In the genomic region with DNA sequence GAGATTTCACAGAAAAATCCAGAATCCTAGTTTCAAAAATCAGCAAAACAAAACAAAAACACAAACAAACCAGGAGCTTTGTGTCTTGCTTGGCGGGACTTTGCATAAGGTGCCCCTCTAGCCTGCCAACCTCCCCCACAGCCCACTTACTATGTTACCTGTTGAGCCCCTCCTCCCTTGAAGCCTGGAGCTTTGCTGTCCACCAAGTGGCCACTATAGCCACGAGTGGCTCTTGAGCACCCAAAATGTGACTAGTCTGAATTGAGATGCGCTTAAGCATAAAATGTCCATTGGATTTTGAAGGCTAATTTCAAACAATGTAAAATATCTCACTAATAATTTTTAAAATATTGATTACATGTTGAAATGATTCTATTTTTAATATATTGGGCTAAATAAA, we compare ENCODE assay signal across 23 cellular contexts. TPM values are rescaled to one million over a fixed set of nuclear protein-coding genes. Genes with fewer than 3 reads are reported as not detected.
DNase-seq lines count a peak whose midpoint lies in the region; ATAC-seq, FAIRE-seq and TF ChIP-seq lines count a peak whose summit lies in the region.
"Had no signal": no experiment of that assay in that cellular context is flagged by ENCODE, and none has a peak within 500 bp of the region (broad histone marks: within the 10 kb centered on the region; RNA-seq: fewer than 3 reads in every experiment).

No MANE protein-coding gene starts in this region.

- H3K4ac ChIP-seq in H9 (ENCODE audit: low read depth, low read length): no peak overlapping the region

- H3K27me3 ChIP-seq in H9 (ENCODE audit: insufficient read depth, low read length) (no peaks in the 10 kb centered on the region), osteoblast (ENCODE audit: insufficient read depth, low read length) (no peaks in the 10 kb centered on the region)

- no peak overlapping the region for H4K8ac ChIP-seq in H9 (replicated peaks; ENCODE audit: insufficient read length, low read depth, low read length)

- no peak overlapping the region for H3K56ac ChIP-seq in H9 (ENCODE audit: insufficient read length, low read depth, low read length)

- no peak overlapping the region for H4K5ac ChIP-seq in H9 (ENCODE audit: insufficient read length, low read depth, low read length)

- H4K91ac ChIP-seq in H9 (ENCODE audit: insufficient read length, low read depth, low read length): no peak overlapping the region

- no peak overlapping the region for H3K4me3 Mint-ChIP-seq in H9
- no peak overlapping the region for H3K4me3 Mint-ChIP-seq in stimulated activated effector memory CD8-positive, alpha-beta T cell treated with anti-CD3 and anti-CD28 coated beads, Interleukin-12 subunit alpha, Interleukin-12 subunit beta, amount 100 ng/mL, for 72 hours
- H3K4me3 Mint-ChIP-seq: CD4-positive, alpha-beta memory T cell; HFFc6 had no signal

- H3K79me2 ChIP-seq in H9 (ENCODE audit: insufficient read depth, low read length) (no peaks in the 10 kb centered on the region), osteoblast (ENCODE audit: insufficient read depth, low read length) (no peaks in the 10 kb centered on the region)

- no peak overlapping the region for H2AK5ac ChIP-seq in H9 (ENCODE audit: insufficient read length, low read length)

- H3K9me3 ChIP-seq in H9 (ENCODE audit: control insufficient read depth, low read depth, low read length): no peaks in the 10 kb centered on the region
- H3K9me3 ChIP-seq in osteoblast (ENCODE audit: low read depth, low read length): no peaks in the 10 kb centered on the region

- no peak overlapping the region for H2BK120ac ChIP-seq in H9 (ENCODE audit: low read depth, low read length, poor library complexity, severe bottlenecking)

- peak; percentile 57 for FAIRE-seq in G401.6 (lab: Jason Lieb, UNC)
- FAIRE-seq: GM12891, GM18507, H1 had no signal

- WGBS in H9 (ENCODE audit: extremely low coverage, insufficient read length, low lambda C conversion rate): no CpG with 5 or more reads among the region's 3 CpGs

- no peak overlapping the region for H3K27ac Mint-ChIP-seq in H9
- peak overlapping the region; percentile 10 for H3K27ac Mint-ChIP-seq in stimulated activated effector memory CD8-positive, alpha-beta T cell treated with anti-CD3 and anti-CD28 coated beads, Interleukin-12 subunit alpha, Interleukin-12 subunit beta, amount 100 ng/mL, for 72 hours
- H3K27ac Mint-ChIP-seq: CD4-positive, alpha-beta memory T cell; HFFc6 had no signal

- H3K27ac ChIP-seq in H9 (ENCODE audit: insufficient read length, low read depth, low read length) (no peak overlapping the region), osteoblast (ENCODE audit: low read depth, low read length) (no peak overlapping the region)
- H3K27ac ChIP-seq: GM23248 had no signal

- H2BK20ac ChIP-seq in H9 (ENCODE audit: low read depth, low read length, poor library complexity, severe bottlenecking): no peak overlapping the region

- H3K9me3 Mint-ChIP-seq in H9: no peaks in the 10 kb centered on the region; a peak in 1 of 5 replicates
- no peaks in the 10 kb centered on the region for H3K9me3 Mint-ChIP-seq in stimulated activated effector memory CD8-positive, alpha-beta T cell treated with anti-CD3 and anti-CD28 coated beads, Interleukin-12 subunit alpha, Interleukin-12 subunit beta, amount 100 ng/mL, for 72 hours
- H3K9me3 Mint-ChIP-seq: CD4-positive, alpha-beta memory T cell; HFFc6 had no signal

- DNase-seq in H9 (peak; percentile 17), osteoblast (ENCODE audit: insufficient read length, low spot score, missing footprints) (peak; percentile 48), posterior vena cava (ENCODE audit: low spot score) (no peak), DMS 273 treated with DMSO at 0.1 percent for 48 hours (lab: John Stamatoyannopoulos, UW) (no peak)
- no peak for DNase-seq in stimulated activated effector memory CD8-positive, alpha-beta T cell treated with anti-CD3 and anti-CD28 coated beads, Interleukin-12 subunit alpha, Interleukin-12 subunit beta, amount 100 ng/mL, for 72 hours (ENCODE audit: low spot score in 2 of 2)
- DNase-seq: C1 segment of cervical spinal cord; Calu3; CD4-positive, alpha-beta memory T cell; COR-L47; DMS79; EL; GF-D8; GM23248; H7; HFFc6 had no signal

- H3K4me3 ChIP-seq in osteoblast (ENCODE audit: insufficient read depth, low read length): no peak overlapping the region
- H3K4me3 ChIP-seq: GM23248 had no signal

- H3T11ph ChIP-seq in H9 (ENCODE audit: low read length): no peak overlapping the region

- no peak overlapping the region for H3K18ac ChIP-seq in H9 (ENCODE audit: insufficient read length, low read depth, low read length)

- no peak overlapping the region for H2BK15ac ChIP-seq in H9 (ENCODE audit: low read depth, low read length)

- H2BK12ac ChIP-seq in H9 (ENCODE audit: insufficient read length, low read depth, low read length): no peak overlapping the region

- no peaks in the 10 kb centered on the region for H3K4me1 ChIP-seq in H9 (ENCODE audit: insufficient read depth, low read length)
- no peaks in the 10 kb centered on the region for H3K4me1 ChIP-seq in osteoblast (ENCODE audit: insufficient read depth, low read length)

- H3K79me1 ChIP-seq in H9 (ENCODE audit: insufficient read depth, low read depth, low read length, poor library complexity, severe bottlenecking): no peaks in the 10 kb centered on the region

- no peak overlapping the region for H3K9ac ChIP-seq in H9 (ENCODE audit: extremely low read depth, insufficient read length, low read length)
- H3K9ac ChIP-seq: GM23248 had no signal

- no peak overlapping the region for H2AFZ ChIP-seq in H9 (ENCODE audit: low read length)
- H2AFZ ChIP-seq in osteoblast (ENCODE audit: low read length): no peak overlapping the region
- H2AFZ ChIP-seq: GM23248 had no signal

- TF ChIP-seq CTCF in H9 (conservative IDR thresholded peaks at IDR 0.05) (no peak), osteoblast (IDR thresholded peaks at IDR 0.05; ENCODE audit: extremely low read depth, low read depth, low read length) (no peak)

- no peak overlapping the region for H3K23ac ChIP-seq in H9 (ENCODE audit: insufficient read length, low read depth, low read length)

- no peak overlapping the region for H3K14ac ChIP-seq in H9 (ENCODE audit: insufficient read depth, low read length)

- no peak overlapping the region for H2BK5ac ChIP-seq in H9 (ENCODE audit: insufficient read length, low read length)

- H4K20me1 ChIP-seq in H9 (ENCODE audit: control insufficient read depth, insufficient read depth, insufficient read length) (no peaks in the 10 kb centered on the region), osteoblast (ENCODE audit: insufficient read depth, low read length) (no peaks in the 10 kb centered on the region)

- ATAC-seq in stimulated activated effector memory CD8-positive, alpha-beta T cell treated with anti-CD3 and anti-CD28 coated beads, Interleukin-12 subunit alpha, Interleukin-12 subunit beta, amount 100 ng/mL, for 72 hours: no peak
- ATAC-seq in HG02970 (IDR thresholded peaks at IDR 0.05; ENCODE audit: low FRiP score, unreplicated experiment): no peak
- no peak for ATAC-seq in GM18907 (IDR thresholded peaks at IDR 0.05; ENCODE audit: unreplicated experiment)
- ATAC-seq: HCT116 had no signal

- no peaks in the 10 kb centered on the region for H3K36me3 ChIP-seq in osteoblast (ENCODE audit: insufficient read depth, low read length)

- peaks cover 5 to 8% of the 10 kb centered on the region in 2 experiments for H3K4me1 Mint-ChIP-seq in H9
- peaks cover 15% of the 10 kb centered on the region for H3K4me1 Mint-ChIP-seq in stimulated activated effector memory CD8-positive, alpha-beta T cell treated with anti-CD3 and anti-CD28 coated beads, Interleukin-12 subunit alpha, Interleukin-12 subunit beta, amount 100 ng/mL, for 72 hours

- intact Hi-C loops in posterior vena cava (cut with DNase I): no loop called here

- peaks cover under 1% of the 10 kb centered on the region; the same call in 1 of the 2 replicates for H3K27me3 Mint-ChIP-seq in H9 (ENCODE audit: low read depth)
- H3K27me3 Mint-ChIP-seq: CD4-positive, alpha-beta memory T cell had no signal

- H3K23me2 ChIP-seq in H9 (ENCODE audit: insufficient read length, low read depth, low read length, poor library complexity, severe bottlenecking): no peaks in the 10 kb centered on the region

- H3K4me2 ChIP-seq in H9 (ENCODE audit: insufficient read depth, insufficient read length, low read length) (no peak overlapping the region), osteoblast (ENCODE audit: insufficient read depth, low read length) (no peak overlapping the region)

- H3K36me3 Mint-ChIP-seq in H9 (ENCODE audit: insufficient read depth in 1 of 3, low read depth in 3 of 3): no peaks in the 10 kb centered on the region
- no peaks in the 10 kb centered on the region for H3K36me3 Mint-ChIP-seq in stimulated activated effector memory CD8-positive, alpha-beta T cell treated with anti-CD3 and anti-CD28 coated beads, Interleukin-12 subunit alpha, Interleukin-12 subunit beta, amount 100 ng/mL, for 72 hours

RNA-seq across cellular contexts. Expression of gene TFAP2E, which starts 12.2 kb away (rescaled TPM):
- total RNA-seq in H9 (2021): 0.70 and 0.75 TPM in 2 replicates
- total RNA-seq in osteoblast: under 0.01 and 0.29 TPM in 2 replicates
- under 1 TPM; 0.65 to 0.81 TPM for total RNA-seq in posterior vena cava
- total RNA-seq: A172, GM23248 had no signal

RNA-seq across cellular contexts. Expression of gene NCDN, which starts 27.7 kb away (rescaled TPM):
- total RNA-seq in H9 (2021): 44.2 and 48.4 TPM in 2 replicates
- total RNA-seq in osteoblast: 25.9 and 30.0 TPM in 2 replicates
- total RNA-seq in posterior vena cava: 10 to 100 TPM; 16.6 to 22.6 TPM

RNA-seq across cellular contexts. Expression of gene KIAA0319L, which starts 28.1 kb away (rescaled TPM):
- total RNA-seq in H9 (2021): 44.2 and 46.4 TPM in 2 replicates
- 44.9 and 48.9 TPM in 2 replicates for total RNA-seq in osteoblast
- 10 to 100 TPM; 28.4 to 28.6 TPM for total RNA-seq in posterior vena cava

RNA-seq across cellular contexts. Expression of gene PSMB2, which starts 56.0 kb away (rescaled TPM):
- 86.0 and 93.1 TPM in 2 replicates for total RNA-seq in H9 (2021)
- 17.1 and 18.5 TPM in 2 replicates for total RNA-seq in osteoblast
- 10 to 100 TPM; 37.5 to 38.1 TPM for total RNA-seq in posterior vena cava

Comparison
In these comparisons a context has a peak if more than half of its experiments do, and no peak if none do; other contexts are left out.
1. DNase-seq: peak in H9 (single experiment) and osteoblast (single experiment); none in stimulated activated effector memory CD8-positive, alpha-beta T cell treated with anti-CD3 and anti-CD28 coated beads, Interleukin-12 subunit alpha, Interleukin-12 subunit beta, amount 100 ng/mL, for 72 hours (0 of 2), posterior vena cava (single experiment) and DMS 273 treated with DMSO at 0.1 percent for 48 hours (single experiment).